Comparison of ENCODE assay signal across 1 cellular context in genomic region chr6:108288742-108289141, GRCh38.
TF ChIP-seq lines count a peak whose summit lies in the region.

No MANE protein-coding gene starts in this region.

TF ChIP-seq in K562, 482 proteins besides CTCF, POLR2A, EP300 and RAD21:
- no peak for TF ChIP-seq KAT7 (CRISPR knock-in tag; IDR thresholded peaks at IDR 0.05; ENCODE audit: borderline replicate concordance)
- no peak for TF ChIP-seq ZNF609 (CRISPR knock-in tag; IDR thresholded peaks at IDR 0.05; ENCODE audit: borderline replicate concordance)
- no peak for TF ChIP-seq ID3 (CRISPR knock-in tag; IDR thresholded peaks at IDR 0.05)
- TF ChIP-seq ID3 (tag; IDR thresholded peaks at IDR 0.05), result no peak
- no peak for TF ChIP-seq RREB1 (CRISPR knock-in tag; IDR thresholded peaks at IDR 0.05)
- TF ChIP-seq, protein P1, sequence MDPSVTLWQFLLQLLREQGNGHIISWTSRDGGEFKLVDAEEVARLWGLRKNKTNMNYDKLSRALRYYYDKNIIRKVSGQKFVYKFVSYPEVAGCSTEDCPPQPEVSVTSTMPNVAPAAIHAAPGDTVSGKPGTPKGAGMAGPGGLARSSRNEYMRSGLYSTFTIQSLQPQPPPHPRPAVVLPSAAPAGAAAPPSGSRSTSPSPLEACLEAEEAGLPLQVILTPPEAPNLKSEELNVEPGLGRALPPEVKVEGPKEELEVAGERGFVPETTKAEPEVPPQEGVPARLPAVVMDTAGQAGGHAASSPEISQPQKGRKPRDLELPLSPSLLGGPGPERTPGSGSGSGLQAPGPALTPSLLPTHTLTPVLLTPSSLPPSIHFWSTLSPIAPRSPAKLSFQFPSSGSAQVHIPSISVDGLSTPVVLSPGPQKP (CRISPR knock-in tag; IDR thresholded peaks at IDR 0.05), result no peak
- TF ChIP-seq, protein P2, sequence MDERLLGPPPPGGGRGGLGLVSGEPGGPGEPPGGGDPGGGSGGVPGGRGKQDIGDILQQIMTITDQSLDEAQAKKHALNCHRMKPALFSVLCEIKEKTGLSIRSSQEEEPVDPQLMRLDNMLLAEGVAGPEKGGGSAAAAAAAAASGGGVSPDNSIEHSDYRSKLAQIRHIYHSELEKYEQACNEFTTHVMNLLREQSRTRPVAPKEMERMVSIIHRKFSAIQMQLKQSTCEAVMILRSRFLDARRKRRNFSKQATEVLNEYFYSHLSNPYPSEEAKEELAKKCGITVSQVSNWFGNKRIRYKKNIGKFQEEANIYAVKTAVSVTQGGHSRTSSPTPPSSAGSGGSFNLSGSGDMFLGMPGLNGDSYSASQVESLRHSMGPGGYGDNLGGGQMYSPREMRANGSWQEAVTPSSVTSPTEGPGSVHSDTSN (CRISPR knock-in tag; IDR thresholded peaks at IDR 0.05; ENCODE audit: low read depth), result no peak
- TF ChIP-seq, protein P2 (tag; conservative IDR thresholded peaks at IDR 0.05; ENCODE audit: low read depth), result 0 out of 2 replicates have a peak, but pooled peaks have one; percentile 10
- no peak for TF ChIP-seq ZZZ3 (IDR thresholded peaks at IDR 0.05)
- TF ChIP-seq RAD51 (IDR thresholded peaks at IDR 0.05; ENCODE audit: borderline replicate concordance, low read depth), result no peak
- TF ChIP-seq RFX7 (CRISPR knock-in tag; IDR thresholded peaks at IDR 0.05), result no peak
- TF ChIP-seq MEIS2 (IDR thresholded peaks at IDR 0.05; ENCODE audit: partially characterized antibody), result peak; percentile 38
